Comparison of ENCODE assay signal across 8 cellular contexts in the genomic region with DNA sequence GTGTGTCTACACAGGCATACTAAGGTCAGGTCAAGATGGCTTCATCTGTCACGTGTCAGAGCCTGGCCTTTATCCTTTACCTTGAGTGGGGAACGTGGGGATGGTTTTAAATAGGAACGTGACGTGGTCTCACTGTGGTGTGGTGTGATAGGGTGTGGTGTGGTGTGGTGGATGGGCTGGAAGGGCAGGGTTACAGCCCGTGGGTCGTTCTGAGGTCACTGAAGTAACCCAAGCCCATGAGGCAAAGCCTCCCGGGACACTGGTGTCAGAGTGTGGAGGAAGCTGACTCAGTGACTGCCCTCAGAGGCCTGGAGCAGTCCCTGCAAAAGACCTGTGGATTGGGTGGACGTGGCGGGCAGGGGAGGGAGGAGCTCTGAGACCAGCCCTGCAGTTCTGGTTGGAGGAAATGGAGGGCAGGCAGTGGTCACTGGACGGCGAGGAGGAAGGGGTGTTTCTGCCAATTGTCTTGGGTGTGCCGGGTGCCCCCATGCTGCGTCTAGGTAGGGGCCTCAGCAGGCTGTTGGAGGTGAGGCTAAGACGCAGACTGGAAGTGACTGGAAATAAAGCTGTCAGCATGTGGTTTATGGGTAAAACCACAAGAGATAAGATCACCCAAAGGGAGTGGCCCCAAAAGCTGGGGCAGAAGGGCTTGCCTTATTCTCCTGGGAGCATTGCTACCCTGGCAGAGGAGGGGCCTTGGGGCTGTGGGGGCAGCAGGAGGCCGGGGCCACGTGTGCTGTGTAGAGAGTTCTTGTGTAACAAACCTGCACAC.
DNase-seq lines count a peak whose midpoint lies in the region; ATAC-seq lines count a peak whose summit lies in the region.

No MANE protein-coding gene starts in this region.

- DNase-seq in SIG-M5 (lab: John Stamatoyannopoulos, UW) (peak; percentile 57), activated gamma-delta T cell treated with Interleukin-2 at 50 U/mL for 16 hours (peak; percentile 53), left kidney (ENCODE audit: low read depth, low spot score) (peak; percentile 37), D341Med (ENCODE audit: low spot score) (no peak), medulla oblongata (ENCODE audit: extremely low spot score) (no peak)
- DNase-seq in stimulated activated CD8-positive, alpha-beta memory T cell treated with anti-CD3 and anti-CD28 coated beads, Interleukin-4, amount 100 ng/mL, for 48 hours, result peak; percentile 76

- peak; percentile 73 for ATAC-seq in GM18867 (IDR thresholded peaks at IDR 0.05; ENCODE audit: unreplicated experiment)
- peak; percentile 60 for ATAC-seq in HG03066 (IDR thresholded peaks at IDR 0.05; ENCODE audit: low read depth, unreplicated experiment)

Comparison
In these comparisons a context has a peak if more than half of its experiments do, and no peak if none do; other contexts are left out.
1. DNase-seq: peak in SIG-M5 (single experiment), activated gamma-delta T cell treated with Interleukin-2 at 50 U/mL for 16 hours (single experiment), left kidney (single experiment) and stimulated activated CD8-positive, alpha-beta memory T cell treated with anti-CD3 and anti-CD28 coated beads, Interleukin-4, amount 100 ng/mL, for 48 hours (single experiment); none in D341Med (single experiment) and medulla oblongata (single experiment).